18 cellular contexts compared by ENCODE assay signal in the genomic region with DNA sequence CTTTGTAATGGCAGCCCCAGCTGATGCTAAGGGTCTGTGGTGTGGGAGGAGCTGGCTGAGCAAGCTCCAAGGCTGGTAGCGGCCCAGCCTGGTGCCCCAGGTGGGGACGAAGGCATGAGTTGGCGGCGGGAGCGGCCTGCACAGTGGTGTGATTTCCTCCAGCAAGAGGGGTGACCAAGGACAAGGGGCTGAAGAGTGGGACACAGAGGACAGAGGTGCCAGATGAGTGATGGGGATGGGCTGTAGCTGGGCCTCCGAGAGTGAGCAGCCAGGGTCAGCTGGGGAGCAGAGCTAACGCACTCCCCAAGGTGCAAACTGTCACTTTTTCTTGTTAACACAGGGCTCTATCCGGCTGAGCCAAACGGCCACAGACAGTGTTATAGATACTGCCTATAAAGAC.
"Had no signal": no experiment of that assay in that cellular context is flagged by ENCODE, and none has a peak within 500 bp of the region (broad histone marks: within the 10 kb centered on the region; RNA-seq: fewer than 3 reads in every experiment).

No MANE protein-coding gene starts in this region.

- H3K9me3 Mint-ChIP-seq: IgD-negative memory B cell had no signal

- H3K4me1 Mint-ChIP-seq: IgD-negative memory B cell had no signal

- DNase-seq: Kasumi-1, MM.1S, NCI-H1092 treated with DMSO at 0.1 percent for 48 hours, NCI-H1436, NCI-H187, NCI-H2029, NCI-H2171 treated with DMSO at 0.1 percent for 48 hours, NCI-H524, NCI-H69, NCI-H774, SHP77 treated with DMSO at 0.1 percent for 48 hours, SJCRH30 had no signal

- ATAC-seq: K562, SK-N-SH treated with all-trans-retinoic acid at 6 μM for 48 hours had no signal

- H3K36me3 Mint-ChIP-seq: IgD-negative memory B cell had no signal

- H3K27ac ChIP-seq: HL-60, KMS-11, RWPE1, SJCRH30 had no signal

- H3K27ac Mint-ChIP-seq: IgD-negative memory B cell had no signal

- H3K4me3 Mint-ChIP-seq: IgD-negative memory B cell had no signal
